ENCODE assay signal across 1 cellular context in the genomic region with DNA sequence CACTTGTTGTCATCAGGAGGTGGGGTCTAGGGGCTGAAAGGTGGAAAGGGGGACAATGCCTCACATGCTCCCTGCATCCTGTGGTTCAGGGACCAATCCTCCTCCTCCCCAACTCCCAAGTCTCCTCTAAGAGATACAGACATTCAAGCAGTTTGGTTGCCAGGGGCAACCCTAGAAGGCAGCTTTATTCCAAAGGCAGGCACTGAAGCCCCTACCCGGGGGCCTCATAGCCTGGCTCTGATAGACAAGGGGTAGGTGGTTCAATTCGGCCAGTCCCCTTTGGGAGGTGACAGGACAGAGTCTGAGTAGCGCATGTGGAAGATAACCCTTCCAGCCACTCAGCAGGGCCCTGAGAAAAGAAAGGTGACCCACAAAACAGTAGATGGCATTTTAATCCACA.
TF ChIP-seq lines count a peak whose summit lies in the region.

No MANE protein-coding gene starts in this region.

TF ChIP-seq in H1, 55 proteins besides CTCF, POLR2A, EP300 and RAD21:
- TF ChIP-seq SIX5 (IDR thresholded peaks at IDR 0.05; ENCODE audit: low read depth, low read length): no peak
- TF ChIP-seq RNF2 (IDR thresholded peaks at IDR 0.05; ENCODE audit: borderline replicate concordance, low read depth, low read length, missing control alignments, poor library complexity, severe bottlenecking): no peak
- no peak for TF ChIP-seq BRCA1 (IDR thresholded peaks at IDR 0.05; ENCODE audit: low read depth, low read length)
- TF ChIP-seq, protein P1, sequence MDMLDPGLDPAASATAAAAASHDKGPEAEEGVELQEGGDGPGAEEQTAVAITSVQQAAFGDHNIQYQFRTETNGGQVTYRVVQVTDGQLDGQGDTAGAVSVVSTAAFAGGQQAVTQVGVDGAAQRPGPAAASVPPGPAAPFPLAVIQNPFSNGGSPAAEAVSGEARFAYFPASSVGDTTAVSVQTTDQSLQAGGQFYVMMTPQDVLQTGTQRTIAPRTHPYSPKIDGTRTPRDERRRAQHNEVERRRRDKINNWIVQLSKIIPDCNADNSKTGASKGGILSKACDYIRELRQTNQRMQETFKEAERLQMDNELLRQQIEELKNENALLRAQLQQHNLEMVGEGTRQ (IDR thresholded peaks at IDR 0.05; ENCODE audit: low read length): no peak
- no peak for TF ChIP-seq SRF (IDR thresholded peaks at IDR 0.05; ENCODE audit: low read depth, low read length)
- TF ChIP-seq, protein P2, sequence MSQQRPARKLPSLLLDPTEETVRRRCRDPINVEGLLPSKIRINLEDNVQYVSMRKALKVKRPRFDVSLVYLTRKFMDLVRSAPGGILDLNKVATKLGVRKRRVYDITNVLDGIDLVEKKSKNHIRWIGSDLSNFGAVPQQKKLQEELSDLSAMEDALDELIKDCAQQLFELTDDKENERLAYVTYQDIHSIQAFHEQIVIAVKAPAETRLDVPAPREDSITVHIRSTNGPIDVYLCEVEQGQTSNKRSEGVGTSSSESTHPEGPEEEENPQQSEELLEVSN (IDR thresholded peaks at IDR 0.05): no peak
- TF ChIP-seq SP2 (IDR thresholded peaks at IDR 0.05; ENCODE audit: low read length): no peak
- TF ChIP-seq CBX8 (IDR thresholded peaks at IDR 0.05; ENCODE audit: borderline replicate concordance, low read depth, low read length): no peak
- no peak for TF ChIP-seq TEAD4 (IDR thresholded peaks at IDR 0.05; ENCODE audit: low read depth, low read length)
- no peak for TF ChIP-seq RXRA (IDR thresholded peaks at IDR 0.05; ENCODE audit: insufficient read depth, low read depth, low read length)
- TF ChIP-seq RBBP5 (IDR thresholded peaks at IDR 0.05; ENCODE audit: borderline replicate concordance, low read depth, low read length): no peak
- no peak for TF ChIP-seq SP1 (IDR thresholded peaks at IDR 0.05; ENCODE audit: low read depth, low read length)
- no peak for TF ChIP-seq ZNF274 (IDR thresholded peaks at IDR 0.05; ENCODE audit: borderline replicate concordance, extremely low read depth, low read length)
- TF ChIP-seq, protein P3, sequence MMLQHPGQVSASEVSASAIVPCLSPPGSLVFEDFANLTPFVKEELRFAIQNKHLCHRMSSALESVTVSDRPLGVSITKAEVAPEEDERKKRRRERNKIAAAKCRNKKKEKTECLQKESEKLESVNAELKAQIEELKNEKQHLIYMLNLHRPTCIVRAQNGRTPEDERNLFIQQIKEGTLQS (IDR thresholded peaks at IDR 0.05; ENCODE audit: insufficient read depth, low read depth, low read length): no peak
- no peak for TF ChIP-seq KDM4A (IDR thresholded peaks at IDR 0.05; ENCODE audit: low read depth, low read length, severe bottlenecking)
- TF ChIP-seq JUN (IDR thresholded peaks at IDR 0.05; ENCODE audit: low read depth, low read length): no peak
- TF ChIP-seq SIRT6 (IDR thresholded peaks at IDR 0.05; ENCODE audit: low read length): no peak
- no peak for TF ChIP-seq KDM1A (IDR thresholded peaks at IDR 0.05; ENCODE audit: borderline replicate concordance, low read length)
- no peak for TF ChIP-seq SAP30 (IDR thresholded peaks at IDR 0.05; ENCODE audit: insufficient read depth, insufficient replicate concordance, low read length)
